Comparison of ENCODE assay signal across 8 cellular contexts in genomic region chr15:59689626-59690236, GRCh38. TPM values are rescaled to one million over a fixed set of nuclear protein-coding genes. Genes with fewer than 3 reads are reported as not detected.
DNase-seq lines count a peak whose midpoint lies in the region; ATAC-seq and TF ChIP-seq lines count a peak whose summit lies in the region.

No MANE protein-coding gene starts in this region.

- H3K27ac Mint-ChIP-seq in activated CD4-positive, alpha-beta T cell treated with anti-CD3 and anti-CD28 coated beads for 36 hours = peak overlapping the region; percentile 90

- intact Hi-C loops in activated CD4-positive, alpha-beta T cell treated with anti-CD3 and anti-CD28 coated beads for 36 hours (cut with DNase I, micrococcal nuclease) = loop anchor here (1.0 to 5.0 kb wide), 12 partner anchors 32 to 893 kb away; partner anchors contain the start of genes GTF2A2 (in 2 of the 2), ICE2 (in 2 of the 2) and SLTM (in 2 of the 2)
- intact Hi-C loops in lower leg skin (cut with DNase I; ENCODE audit: low total_unique reads) = no loop called here

- H3K4me3 Mint-ChIP-seq in activated CD4-positive, alpha-beta T cell treated with anti-CD3 and anti-CD28 coated beads for 36 hours = peak overlapping the region; percentile 80

- H3K4me1 Mint-ChIP-seq in activated CD4-positive, alpha-beta T cell treated with anti-CD3 and anti-CD28 coated beads for 36 hours = peaks cover 38% of the 10 kb centered on the region

- TF ChIP-seq CTCF in coronary artery (IDR thresholded peaks at IDR 0.05) (no peak), lower leg skin (IDR thresholded peaks at IDR 0.05) (no peak)

- CTCF ChIA-PET in activated CD4-positive, alpha-beta T cell treated with anti-CD3 and anti-CD28 coated beads for 36 hours (lab: Charles Lee) = interaction anchor here (0.7 to 3.5 kb wide), 5 partner anchors 9 to 636 kb away, joined by 4 to 20 read pairs (median 5); no protein-coding TSS in a partner anchor

- H3K4me3 ChIP-seq in coronary artery (peak overlapping the region; percentile 96), lower leg skin (ENCODE audit: low read depth, poor library complexity, severe bottlenecking) (peak overlapping the region; percentile 93)

- H3K36me3 Mint-ChIP-seq in activated CD4-positive, alpha-beta T cell treated with anti-CD3 and anti-CD28 coated beads for 36 hours (ENCODE audit: low read depth) = peaks cover 23% of the 10 kb centered on the region

- 1 to 2% methylated on average over 25 of the region's 25 CpGs for WGBS in lower leg skin, 2 donors

- no peaks in the 10 kb centered on the region for H3K9me3 Mint-ChIP-seq in activated CD4-positive, alpha-beta T cell treated with anti-CD3 and anti-CD28 coated beads for 36 hours (ENCODE audit: low read depth)

- H3K27ac ChIP-seq in coronary artery = peak overlapping the region; percentile 99

- POLR2A ChIA-PET in activated CD4-positive, alpha-beta T cell treated with anti-CD3 and anti-CD28 coated beads for 36 hours (lab: Charles Lee) = no interaction called here

- no peak for TF ChIP-seq POLR2A in lower leg skin (IDR thresholded peaks at IDR 0.05)

- peak; percentile 33 for DNase-seq in NCI-H345 treated with DMSO at 0.1 percent for 48 hours (lab: John Stamatoyannopoulos, UW; ENCODE audit: unreplicated experiment)
- DNase-seq in activated CD4-positive, alpha-beta T cell treated with anti-CD3 and anti-CD28 coated beads for 36 hours = peak; percentile 74
- peak; percentile 92 for DNase-seq in coronary artery (ENCODE audit: low spot score)
- DNase-seq in lower leg skin (ENCODE audit: low spot score in 2 of 2) = peak; percentile 88 to 98
- DNase-seq in stimulated activated CD4-positive, alpha-beta T cell treated with anti-CD3 and anti-CD28 coated beads, Interleukin-4, amount 100 ng/mL, for 48 hours (ENCODE audit: low read depth in 2 of 2) = peak; percentile 38 to 40
- no peak for DNase-seq in SKM-1 treated with dmso at 0.1 percent for 144 hours (lab: John Stamatoyannopoulos, UW; ENCODE audit: unreplicated experiment)
- no peak for DNase-seq in GM19240 (ENCODE audit: insufficient read length, low spot score)

- no peaks in the 10 kb centered on the region for H3K27me3 Mint-ChIP-seq in activated CD4-positive, alpha-beta T cell treated with anti-CD3 and anti-CD28 coated beads for 36 hours

- ATAC-seq in GM19395 (IDR thresholded peaks at IDR 0.05; ENCODE audit: unreplicated experiment) = peak; percentile 34
- ATAC-seq in activated CD4-positive, alpha-beta T cell treated with anti-CD3 and anti-CD28 coated beads for 36 hours = peak; percentile 10

RNA-seq across cellular contexts. Expression of gene BNIP2, which starts 0.6 kb away (rescaled TPM):
- total RNA-seq in activated CD4-positive, alpha-beta T cell treated with anti-CD3 and anti-CD28 coated beads for 36 hours = 10 to 100 TPM; 51.9 to 61.5 TPM
- 100 to 1,000 TPM in 3 of 4 donors, 10 to 100 TPM in 1; 84.3 to 147 (median 123) TPM for total RNA-seq in lower leg skin

RNA-seq across cellular contexts. Expression of gene GTF2A2, which starts 32.4 kb away (rescaled TPM):
- total RNA-seq in activated CD4-positive, alpha-beta T cell treated with anti-CD3 and anti-CD28 coated beads for 36 hours = 100 to 1,000 TPM; 167 to 198 TPM
- total RNA-seq in lower leg skin = 10 to 100 TPM; 13.4 to 32.7 (median 17.0) TPM

Comparison
In these comparisons a context has a peak if more than half of its experiments do, and no peak if none do; other contexts are left out.
1. DNase-seq: peak in NCI-H345 treated with DMSO at 0.1 percent for 48 hours (single experiment), activated CD4-positive, alpha-beta T cell treated with anti-CD3 and anti-CD28 coated beads for 36 hours (single experiment), coronary artery (single experiment), lower leg skin (2 of 2) and stimulated activated CD4-positive, alpha-beta T cell treated with anti-CD3 and anti-CD28 coated beads, Interleukin-4, amount 100 ng/mL, for 48 hours (2 of 2); none in SKM-1 treated with dmso at 0.1 percent for 144 hours (single experiment) and GM19240 (single experiment).
2. RNA of gene GTF2A2, which starts 32.4 kb away (total RNA-seq): 167 to 198 TPM in activated CD4-positive, alpha-beta T cell treated with anti-CD3 and anti-CD28 coated beads for 36 hours; 13.4 to 32.7 TPM in lower leg skin; every median in the first group is over 4 times any median in the second.